ENCODE assay signal across 1 cellular context in genomic region chr3:48303021-48303420, GRCh38.
TF ChIP-seq lines count a peak whose summit lies in the region.

No MANE protein-coding gene starts in this region.

TF ChIP-seq in GM23338, 12 proteins besides CTCF, POLR2A, EP300 and RAD21 (continued from another document):
- TF ChIP-seq ZNF462 (CRISPR knock-in tag; IDR thresholded peaks at IDR 0.05): no peak
- no peak for TF ChIP-seq STAT1 (IDR thresholded peaks at IDR 0.05; ENCODE audit: unreplicated experiment)
- no peak for TF ChIP-seq ZNF114 (CRISPR knock-in tag; IDR thresholded peaks at IDR 0.05)
- TF ChIP-seq CREB1 (CRISPR knock-in tag; IDR thresholded peaks at IDR 0.05; ENCODE audit: low read depth): no peak
- no peak for TF ChIP-seq NANOG (IDR thresholded peaks at IDR 0.05; ENCODE audit: borderline replicate concordance)
